ENCODE assay signal across 8 cellular contexts in the genomic region with DNA sequence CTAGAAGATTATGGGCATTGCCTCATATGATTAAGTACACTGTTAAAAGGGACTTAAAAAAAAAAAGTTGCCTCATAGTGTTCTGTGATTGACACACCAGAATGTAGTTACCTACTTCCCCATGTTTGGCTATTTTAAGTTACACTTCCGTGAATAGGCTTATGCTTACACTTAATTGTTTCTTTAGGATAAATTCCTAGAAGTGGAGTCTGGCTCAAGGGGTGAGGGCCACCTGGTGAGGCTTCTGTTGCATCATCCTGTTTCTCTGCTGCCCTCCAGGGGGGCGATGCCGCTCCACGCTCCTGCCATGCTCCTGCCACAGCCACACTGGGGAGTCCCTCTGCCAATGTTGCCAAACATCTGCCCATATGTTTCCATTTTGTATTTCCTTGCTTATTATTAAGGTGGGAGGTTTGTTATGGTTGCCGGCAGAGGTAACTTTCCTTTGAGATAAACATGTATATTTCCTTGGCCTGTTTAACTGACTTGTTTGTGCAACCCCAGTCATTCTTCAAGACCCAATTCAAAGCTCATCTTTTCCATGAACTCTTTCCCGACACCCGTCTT.
DNase-seq lines count a peak whose midpoint lies in the region; ATAC-seq and TF ChIP-seq lines count a peak whose summit lies in the region.

No MANE protein-coding gene starts in this region.

- no peaks in the 10 kb centered on the region for H3K9me2 ChIP-seq in OCI-LY7 (ENCODE audit: insufficient read depth, low read length)

- H3K36me3 ChIP-seq in left ventricle myocardium inferior (no peaks in the 10 kb centered on the region), OCI-LY7 (ENCODE audit: insufficient read depth, low read length) (no peaks in the 10 kb centered on the region), upper lobe of right lung (no peaks in the 10 kb centered on the region)

- POLR2A ChIA-PET in OCI-LY7 (lab: Charles Lee) = interaction anchor here (0.7 kb wide), 1 partner anchor 20 kb away, joined by 3 read pairs; no protein-coding TSS in a partner anchor

- H3K4me1 ChIP-seq in left ventricle myocardium inferior (peaks cover 18% of the 10 kb centered on the region), OCI-LY7 (ENCODE audit: insufficient read depth, low read length, poor library complexity, severe bottlenecking) (no peaks in the 10 kb centered on the region), upper lobe of right lung (peaks cover 67% of the 10 kb centered on the region)

- H3K4me3 ChIP-seq in left ventricle myocardium inferior (no peak overlapping the region), OCI-LY7 (ENCODE audit: low read depth, low read length, poor library complexity, severe bottlenecking) (no peak overlapping the region), upper lobe of right lung (no peak overlapping the region)

- no peak for DNase-seq in Right ventricle myocardium superior
- DNase-seq in left ventricle myocardium inferior = no peak
- DNase-seq in OCI-LY7 (ENCODE audit: low spot score) = peak; percentile 25
- DNase-seq in upper lobe of right lung = peak; percentile 77
- DNase-seq in LoVo (ENCODE audit: low spot score) = no peak
- DNase-seq in RPMI8226 = no peak

- H3K27me3 ChIP-seq in left ventricle myocardium inferior (ENCODE audit: low read depth) (no peaks in the 10 kb centered on the region), upper lobe of right lung (no peaks in the 10 kb centered on the region)

- no peaks in the 10 kb centered on the region for H3K79me2 ChIP-seq in OCI-LY7 (ENCODE audit: insufficient read depth, low read depth, low read length)

- no peak overlapping the region for H3K4me2 ChIP-seq in OCI-LY7 (ENCODE audit: low read length)

- ATAC-seq in Right ventricle myocardium superior (ENCODE audit: poor library complexity) (peak; percentile 33), esophagus mucosa (peak; percentile 66), upper lobe of right lung (peak; percentile 35), HG02973 (IDR thresholded peaks at IDR 0.05; ENCODE audit: unreplicated experiment) (no peak)

- H3K27ac ChIP-seq in left ventricle myocardium inferior (replicated peaks) = no peak overlapping the region
- no peak overlapping the region for H3K27ac ChIP-seq in OCI-LY7 (ENCODE audit: low read depth, low read length, poor library complexity, severe bottlenecking)
- peak overlapping the region; percentile 83 for H3K27ac ChIP-seq in upper lobe of right lung

- no peaks in the 10 kb centered on the region for H3K9me3 ChIP-seq in left ventricle myocardium inferior (replicated peaks)
- no peaks in the 10 kb centered on the region for H3K9me3 ChIP-seq in OCI-LY7 (ENCODE audit: low read length)
- H3K9me3 ChIP-seq in upper lobe of right lung = no peaks in the 10 kb centered on the region

- intact Hi-C loops in Right ventricle myocardium superior (cut with DNase I) = no loop called here
- intact Hi-C loops in left ventricle myocardium inferior (cut with micrococcal nuclease) = no loop called here
- intact Hi-C loops in OCI-LY7 (cut with micrococcal nuclease; ENCODE audit: unreplicated experiment) = no loop called here
- intact Hi-C loops in upper lobe of right lung (cut with DNase I) = no loop called here

- CTCF ChIA-PET in OCI-LY7 (lab: Charles Lee; ENCODE audit: unreplicated experiment) = no interaction called here

- TF ChIP-seq CTCF in left ventricle myocardium inferior (IDR thresholded peaks at IDR 0.05; ENCODE audit: borderline replicate concordance) = no peak
- TF ChIP-seq CTCF in OCI-LY7 (conservative IDR thresholded peaks at IDR 0.05; ENCODE audit: low read length) = peak; percentile 25; the same call in 1 of the 2 replicates
- no peak for TF ChIP-seq CTCF in upper lobe of right lung (IDR thresholded peaks at IDR 0.05)

- BruUV-seq in OCI-LY7 (replicated peaks; lab: Mats Ljungman, UMichigan) = no TSS peak

- H4K20me1 ChIP-seq in OCI-LY7 (ENCODE audit: insufficient read depth, low read length) = no peaks in the 10 kb centered on the region

- no peak overlapping the region for H2AFZ ChIP-seq in OCI-LY7 (ENCODE audit: low read length)

Comparison
In these comparisons a context has a peak if more than half of its experiments do, and no peak if none do; other contexts are left out.
1. DNase-seq: peak in OCI-LY7 (single experiment) and upper lobe of right lung (single experiment); none in Right ventricle myocardium superior (single experiment), left ventricle myocardium inferior (single experiment), LoVo (single experiment) and RPMI8226 (single experiment).